In genomic region chr17:66481259-66481658, GRCh38 we compare ENCODE assay signal across 15 cellular contexts.
"Had no signal": no experiment of that assay in that cellular context is flagged by ENCODE, and none has a peak within 500 bp of the region (broad histone marks: within the 10 kb centered on the region; RNA-seq: fewer than 3 reads in every experiment).

No MANE protein-coding gene starts in this region.

- ATAC-seq: activated CD8-positive, alpha-beta T cell treated with anti-CD3 and anti-CD28 coated beads for 36 hours; activated naive CD8-positive, alpha-beta T cell treated with anti-CD3 and anti-CD28 coated beads, Interleukin-2, amount 50 U/mL, for 24 hours; activated T-cell treated with anti-CD3 and anti-CD28 coated beads, Interleukin-2, amount 50 U/mL, for 4 hours had no signal

- H3K4me3 Mint-ChIP-seq: activated CD4-positive, alpha-beta T cell treated with anti-CD3 and anti-CD28 coated beads, Interleukin-2, amount 10 ng/mL, durations not matched to agents 24 days and 14 days; activated CD8-positive, alpha-beta T cell treated with anti-CD3 and anti-CD28 coated beads for 36 hours; activated naive CD4-positive, alpha-beta T cell treated with anti-CD3 and anti-CD28 coated beads, Interleukin-2, amount 10 ng/mL, durations not matched to agents 7 days and 5 days; activated naive CD8-positive, alpha-beta T cell treated with anti-CD3 and anti-CD28 coated beads, Interleukin-2, amount 50 U/mL, for 24 hours; activated T-cell treated with anti-CD3 and anti-CD28 coated beads, Interleukin-2, amount 50 U/mL, for 4 hours had no signal

- H3K27me3 Mint-ChIP-seq: activated CD4-positive, alpha-beta T cell treated with anti-CD3 and anti-CD28 coated beads, Interleukin-2, amount 10 ng/mL, durations not matched to agents 24 days and 14 days; activated CD8-positive, alpha-beta T cell treated with anti-CD3 and anti-CD28 coated beads for 36 hours; activated naive CD4-positive, alpha-beta T cell treated with anti-CD3 and anti-CD28 coated beads, Interleukin-2, amount 10 ng/mL, durations not matched to agents 7 days and 5 days; activated naive CD8-positive, alpha-beta T cell treated with anti-CD3 and anti-CD28 coated beads, Interleukin-2, amount 50 U/mL, for 24 hours; progenitor cell of endocrine pancreas had no signal

- H3K4me1 ChIP-seq: left ventricle myocardium inferior had no signal

- H3K27ac Mint-ChIP-seq: activated CD4-positive, alpha-beta T cell treated with anti-CD3 and anti-CD28 coated beads, Interleukin-2, amount 10 ng/mL, durations not matched to agents 24 days and 14 days; activated CD8-positive, alpha-beta T cell treated with anti-CD3 and anti-CD28 coated beads for 36 hours; activated naive CD4-positive, alpha-beta T cell treated with anti-CD3 and anti-CD28 coated beads, Interleukin-2, amount 10 ng/mL, durations not matched to agents 7 days and 5 days; activated naive CD8-positive, alpha-beta T cell treated with anti-CD3 and anti-CD28 coated beads, Interleukin-2, amount 50 U/mL, for 24 hours; progenitor cell of endocrine pancreas had no signal

- H3K9me3 ChIP-seq: left ventricle myocardium inferior had no signal

- H3K4me3 ChIP-seq: left ventricle myocardium inferior had no signal

- DNase-seq: activated CD4-positive, alpha-beta T cell treated with anti-CD3 and anti-CD28 coated beads, Interleukin-2, amount 10 ng/mL, durations not matched to agents 24 days and 14 days; activated CD8-positive, alpha-beta T cell treated with anti-CD3 and anti-CD28 coated beads for 36 hours; activated naive CD4-positive, alpha-beta T cell treated with anti-CD3 and anti-CD28 coated beads, Interleukin-2, amount 10 ng/mL, durations not matched to agents 7 days and 5 days; activated naive CD8-positive, alpha-beta T cell treated with anti-CD3 and anti-CD28 coated beads, Interleukin-2, amount 50 U/mL, for 24 hours; activated T-cell treated with anti-CD3 and anti-CD28 coated beads, Interleukin-2, amount 50 U/mL, for 4 hours; anterior cingulate cortex; brain microvascular endothelial cell; central memory CD4-positive, alpha-beta T cell; kidney; left ventricle myocardium inferior; mammary epithelial cell; stimulated activated CD4-positive, alpha-beta T cell treated with anti-CD3 and anti-CD28 coated beads, Interleukin-2, amount 100 ng/mL, for 24 hours; stimulated activated naive CD4-positive, alpha-beta T cell treated with Interleukin-2 at 50 U/mL for 16 hours; trophoblast cell had no signal

- H3K9me3 Mint-ChIP-seq: activated T-cell treated with anti-CD3 and anti-CD28 coated beads, Interleukin-2, amount 50 U/mL, for 4 hours had no signal

- H3K36me3 ChIP-seq: brain microvascular endothelial cell, left ventricle myocardium inferior had no signal
